In the genomic region with DNA sequence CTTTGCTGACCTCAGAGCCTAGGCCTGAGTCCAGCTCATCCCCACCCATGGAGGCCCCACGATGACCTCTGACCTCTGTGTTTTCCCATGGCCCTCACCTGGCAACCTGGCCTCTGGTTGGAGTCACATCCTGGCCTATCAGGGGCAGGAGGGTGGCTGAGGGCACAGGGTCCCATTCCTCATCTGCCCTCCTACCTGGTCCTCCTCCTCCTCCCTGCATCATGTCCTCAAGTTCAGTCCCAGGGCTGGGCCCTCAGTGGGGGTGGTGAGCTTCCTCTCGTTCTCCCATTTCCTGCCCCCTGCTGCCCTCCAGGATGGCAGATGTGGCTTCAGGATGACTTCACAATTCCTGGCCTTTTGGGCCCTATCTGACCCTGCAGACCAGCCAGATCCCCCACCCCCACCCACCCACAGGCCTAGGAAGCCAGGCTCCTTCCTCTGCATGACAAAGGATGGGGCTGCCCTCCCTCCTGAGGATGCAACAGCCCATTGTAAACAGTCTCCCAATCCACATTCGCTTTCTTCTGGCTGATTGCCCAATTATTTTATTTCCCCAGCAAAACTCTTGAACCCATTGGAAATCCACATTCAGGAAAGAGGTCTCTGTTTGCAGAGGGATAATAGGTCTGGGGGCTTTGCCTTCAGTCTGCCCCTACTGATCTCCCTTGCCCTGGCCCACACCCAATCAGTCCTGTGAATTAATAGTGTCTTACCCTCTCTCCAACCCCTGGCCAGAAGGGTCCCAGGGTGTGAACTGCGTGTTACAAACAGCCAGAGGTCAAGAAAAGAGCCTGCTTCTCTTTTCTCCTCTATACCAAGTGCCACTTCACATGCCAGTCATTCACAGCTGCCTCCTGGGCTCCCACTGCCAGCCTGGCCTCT, we compare ENCODE assay signal across 1 cellular context.
TF ChIP-seq lines count a peak whose summit lies in the region.

No MANE protein-coding gene starts in this region.

TF ChIP-seq in GM23338, 12 proteins besides CTCF, POLR2A, EP300 and RAD21:
- peak; percentile 50 for TF ChIP-seq CREB1 (CRISPR knock-in tag; IDR thresholded peaks at IDR 0.05; ENCODE audit: low read depth)
- no peak for TF ChIP-seq JUNB (IDR thresholded peaks at IDR 0.05; ENCODE audit: unreplicated experiment)
- no peak for TF ChIP-seq EZH2 (IDR thresholded peaks at IDR 0.05; ENCODE audit: low read depth, unreplicated experiment)
- no peak for TF ChIP-seq STAT1 (IDR thresholded peaks at IDR 0.05; ENCODE audit: unreplicated experiment)
- TF ChIP-seq ZNF114 (CRISPR knock-in tag; IDR thresholded peaks at IDR 0.05), result 0 out of 2 replicates have a peak, but pooled peaks have one; percentile 59
- peak; percentile 28; the same call in 1 of the 2 replicates for TF ChIP-seq POLR2AphosphoS5 (IDR thresholded peaks at IDR 0.05; ENCODE audit: low read depth)
- TF ChIP-seq ZNF331 (CRISPR knock-in tag; IDR thresholded peaks at IDR 0.05; ENCODE audit: low read depth), result no peak; the same call in 1 of the 2 replicates
- TF ChIP-seq, protein P1, sequence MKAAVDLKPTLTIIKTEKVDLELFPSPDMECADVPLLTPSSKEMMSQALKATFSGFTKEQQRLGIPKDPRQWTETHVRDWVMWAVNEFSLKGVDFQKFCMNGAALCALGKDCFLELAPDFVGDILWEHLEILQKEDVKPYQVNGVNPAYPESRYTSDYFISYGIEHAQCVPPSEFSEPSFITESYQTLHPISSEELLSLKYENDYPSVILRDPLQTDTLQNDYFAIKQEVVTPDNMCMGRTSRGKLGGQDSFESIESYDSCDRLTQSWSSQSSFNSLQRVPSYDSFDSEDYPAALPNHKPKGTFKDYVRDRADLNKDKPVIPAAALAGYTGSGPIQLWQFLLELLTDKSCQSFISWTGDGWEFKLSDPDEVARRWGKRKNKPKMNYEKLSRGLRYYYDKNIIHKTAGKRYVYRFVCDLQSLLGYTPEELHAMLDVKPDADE (IDR thresholded peaks at IDR 0.05), result peak; percentile 72
- TF ChIP-seq, protein P2, sequence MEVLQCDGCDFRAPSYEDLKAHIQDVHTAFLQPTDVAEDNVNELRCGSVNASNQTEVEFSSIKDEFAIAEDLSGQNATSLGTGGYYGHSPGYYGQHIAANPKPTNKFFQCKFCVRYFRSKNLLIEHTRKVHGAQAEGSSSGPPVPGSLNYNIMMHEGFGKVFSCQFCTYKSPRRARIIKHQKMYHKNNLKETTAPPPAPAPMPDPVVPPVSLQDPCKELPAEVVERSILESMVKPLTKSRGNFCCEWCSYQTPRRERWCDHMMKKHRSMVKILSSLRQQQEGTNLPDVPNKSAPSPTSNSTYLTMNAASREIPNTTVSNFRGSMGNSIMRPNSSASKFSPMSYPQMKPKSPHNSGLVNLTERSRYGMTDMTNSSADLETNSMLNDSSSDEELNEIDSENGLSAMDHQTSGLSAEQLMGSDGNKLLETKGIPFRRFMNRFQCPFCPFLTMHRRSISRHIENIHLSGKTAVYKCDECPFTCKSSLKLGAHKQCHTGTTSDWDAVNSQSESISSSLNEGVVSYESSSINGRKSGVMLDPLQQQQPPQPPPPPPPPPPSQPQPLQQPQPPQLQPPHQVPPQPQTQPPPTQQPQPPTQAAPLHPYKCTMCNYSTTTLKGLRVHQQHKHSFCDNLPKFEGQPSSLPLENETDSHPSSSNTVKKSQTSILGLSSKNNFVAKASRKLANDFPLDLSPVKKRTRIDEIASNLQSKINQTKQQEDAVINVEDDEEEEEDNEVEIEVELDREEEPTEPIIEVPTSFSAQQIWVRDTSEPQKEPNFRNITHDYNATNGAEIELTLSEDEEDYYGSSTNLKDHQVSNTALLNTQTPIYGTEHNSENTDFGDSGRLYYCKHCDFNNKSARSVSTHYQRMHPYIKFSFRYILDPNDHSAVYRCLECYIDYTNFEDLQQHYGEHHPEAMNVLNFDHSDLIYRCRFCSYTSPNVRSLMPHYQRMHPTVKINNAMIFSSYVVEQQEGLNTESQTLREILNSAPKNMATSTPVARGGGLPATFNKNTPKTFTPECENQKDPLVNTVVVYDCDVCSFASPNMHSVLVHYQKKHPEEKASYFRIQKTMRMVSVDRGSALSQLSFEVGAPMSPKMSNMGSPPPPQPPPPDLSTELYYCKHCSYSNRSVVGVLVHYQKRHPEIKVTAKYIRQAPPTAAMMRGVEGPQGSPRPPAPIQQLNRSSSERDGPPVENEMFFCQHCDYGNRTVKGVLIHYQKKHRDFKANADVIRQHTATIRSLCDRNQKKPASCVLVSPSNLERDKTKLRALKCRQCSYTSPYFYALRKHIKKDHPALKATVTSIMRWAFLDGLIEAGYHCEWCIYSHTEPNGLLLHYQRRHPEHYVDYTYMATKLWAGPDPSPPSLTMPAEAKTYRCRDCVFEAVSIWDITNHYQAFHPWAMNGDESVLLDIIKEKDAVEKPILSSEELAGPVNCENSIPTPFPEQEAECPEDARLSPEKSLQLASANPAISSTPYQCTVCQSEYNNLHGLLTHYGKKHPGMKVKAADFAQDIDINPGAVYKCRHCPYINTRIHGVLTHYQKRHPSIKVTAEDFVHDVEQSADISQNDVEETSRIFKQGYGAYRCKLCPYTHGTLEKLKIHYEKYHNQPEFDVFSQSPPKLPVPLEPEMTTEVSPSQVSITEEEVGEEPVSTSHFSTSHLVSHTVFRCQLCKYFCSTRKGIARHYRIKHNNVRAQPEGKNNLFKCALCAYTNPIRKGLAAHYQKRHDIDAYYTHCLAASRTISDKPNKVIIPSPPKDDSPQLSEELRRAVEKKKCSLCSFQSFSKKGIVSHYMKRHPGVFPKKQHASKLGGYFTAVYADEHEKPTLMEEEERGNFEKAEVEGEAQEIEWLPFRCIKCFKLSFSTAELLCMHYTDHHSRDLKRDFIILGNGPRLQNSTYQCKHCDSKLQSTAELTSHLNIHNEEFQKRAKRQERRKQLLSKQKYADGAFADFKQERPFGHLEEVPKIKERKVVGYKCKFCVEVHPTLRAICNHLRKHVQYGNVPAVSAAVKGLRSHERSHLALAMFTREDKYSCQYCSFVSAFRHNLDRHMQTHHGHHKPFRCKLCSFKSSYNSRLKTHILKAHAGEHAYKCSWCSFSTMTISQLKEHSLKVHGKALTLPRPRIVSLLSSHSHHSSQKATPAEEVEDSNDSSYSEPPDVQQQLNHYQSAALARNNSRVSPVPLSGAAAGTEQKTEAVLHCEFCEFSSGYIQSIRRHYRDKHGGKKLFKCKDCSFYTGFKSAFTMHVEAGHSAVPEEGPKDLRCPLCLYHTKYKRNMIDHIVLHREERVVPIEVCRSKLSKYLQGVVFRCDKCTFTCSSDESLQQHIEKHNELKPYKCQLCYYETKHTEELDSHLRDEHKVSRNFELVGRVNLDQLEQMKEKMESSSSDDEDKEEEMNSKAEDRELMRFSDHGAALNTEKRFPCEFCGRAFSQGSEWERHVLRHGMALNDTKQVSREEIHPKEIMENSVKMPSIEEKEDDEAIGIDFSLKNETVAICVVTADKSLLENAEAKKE (CRISPR knock-in tag; IDR thresholded peaks at IDR 0.05), result peak; percentile 75
- TF ChIP-seq, protein P3, sequence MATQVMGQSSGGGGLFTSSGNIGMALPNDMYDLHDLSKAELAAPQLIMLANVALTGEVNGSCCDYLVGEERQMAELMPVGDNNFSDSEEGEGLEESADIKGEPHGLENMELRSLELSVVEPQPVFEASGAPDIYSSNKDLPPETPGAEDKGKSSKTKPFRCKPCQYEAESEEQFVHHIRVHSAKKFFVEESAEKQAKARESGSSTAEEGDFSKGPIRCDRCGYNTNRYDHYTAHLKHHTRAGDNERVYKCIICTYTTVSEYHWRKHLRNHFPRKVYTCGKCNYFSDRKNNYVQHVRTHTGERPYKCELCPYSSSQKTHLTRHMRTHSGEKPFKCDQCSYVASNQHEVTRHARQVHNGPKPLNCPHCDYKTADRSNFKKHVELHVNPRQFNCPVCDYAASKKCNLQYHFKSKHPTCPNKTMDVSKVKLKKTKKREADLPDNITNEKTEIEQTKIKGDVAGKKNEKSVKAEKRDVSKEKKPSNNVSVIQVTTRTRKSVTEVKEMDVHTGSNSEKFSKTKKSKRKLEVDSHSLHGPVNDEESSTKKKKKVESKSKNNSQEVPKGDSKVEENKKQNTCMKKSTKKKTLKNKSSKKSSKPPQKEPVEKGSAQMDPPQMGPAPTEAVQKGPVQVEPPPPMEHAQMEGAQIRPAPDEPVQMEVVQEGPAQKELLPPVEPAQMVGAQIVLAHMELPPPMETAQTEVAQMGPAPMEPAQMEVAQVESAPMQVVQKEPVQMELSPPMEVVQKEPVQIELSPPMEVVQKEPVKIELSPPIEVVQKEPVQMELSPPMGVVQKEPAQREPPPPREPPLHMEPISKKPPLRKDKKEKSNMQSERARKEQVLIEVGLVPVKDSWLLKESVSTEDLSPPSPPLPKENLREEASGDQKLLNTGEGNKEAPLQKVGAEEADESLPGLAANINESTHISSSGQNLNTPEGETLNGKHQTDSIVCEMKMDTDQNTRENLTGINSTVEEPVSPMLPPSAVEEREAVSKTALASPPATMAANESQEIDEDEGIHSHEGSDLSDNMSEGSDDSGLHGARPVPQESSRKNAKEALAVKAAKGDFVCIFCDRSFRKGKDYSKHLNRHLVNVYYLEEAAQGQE (IDR thresholded peaks at IDR 0.05; ENCODE audit: unreplicated experiment), result peak; percentile 26
- TF ChIP-seq NANOG (IDR thresholded peaks at IDR 0.05; ENCODE audit: borderline replicate concordance), result peak; percentile 98
- no peak for TF ChIP-seq EZH2phosphoT487 (IDR thresholded peaks at IDR 0.05; ENCODE audit: unreplicated experiment)
TF ChIP-seq in GM23338: peak in this region for 7.
